In genomic region chr5:63960646-63961045, GRCh38 we compare ENCODE assay signal across 31 cellular contexts. TPM values are rescaled to one million over a fixed set of nuclear protein-coding genes. Genes with fewer than 3 reads are reported as not detected.
DNase-seq lines count a peak whose midpoint lies in the region; ATAC-seq and TF ChIP-seq lines count a peak whose summit lies in the region.
"Had no signal": no experiment of that assay in that cellular context is flagged by ENCODE, and none has a peak within 500 bp of the region (broad histone marks: within the 10 kb centered on the region; RNA-seq: fewer than 3 reads in every experiment).

No MANE protein-coding gene starts in this region.

- no peaks in the 10 kb centered on the region for H3K36me3 Mint-ChIP-seq in brain

- DNase-seq in GM03348 (ENCODE audit: low spot score) (peak; percentile 4), iPS-NIHi11 (ENCODE audit: low spot score) (peak; percentile 17), sciatic nerve (ENCODE audit: low spot score) (no peak), HPDE6-E6E7 (ENCODE audit: extremely low spot score) (no peak), NCI-H2196 (lab: John Stamatoyannopoulos, UW; ENCODE audit: unreplicated experiment) (no peak), ecto neural progenitor cell (ENCODE audit: low spot score) (no peak), stomach (no peak)
- DNase-seq: activated CD4-positive, alpha-beta T cell treated with anti-CD3 and anti-CD28 coated beads for 48 hours; Calu3; DMS79 treated with DMSO at 0.1 percent for 48 hours; GDM1; hippocampal formation; islet precursor cell; left ventricle myocardium inferior; mesenchymal stem cell; NCI-H1436; NCI-H2081 treated with DMSO at 0.1 percent for 48 hours; NCI-H345; SHP77; stimulated activated CD4-positive, alpha-beta T cell treated with anti-CD3 and anti-CD28 coated beads, Interleukin-4, amount 100 ng/mL, for 4 hours had no signal

- peaks cover 2 to 48% (median 35%) of the 10 kb centered on the region in 3 donors for H3K27me3 ChIP-seq in stomach

- WGBS in stomach, 5 donors, result 13 to 23% (median 17%) methylated on average over 23 to 27 of the region's 27 CpGs

- no peak overlapping the region for H3K4me3 ChIP-seq in stomach
- H3K4me3 ChIP-seq: left ventricle myocardium inferior, psoas muscle had no signal

- peaks cover 26% of the 10 kb centered on the region for H3K4me1 Mint-ChIP-seq in brain
- H3K4me1 Mint-ChIP-seq: activated naive CD4-positive, alpha-beta T cell treated with anti-CD3 and anti-CD28 coated beads, Interleukin-2, amount 50 U/mL, for 24 hours had no signal

- intact Hi-C loops in sciatic nerve (cut with DNase I) (no loop called here), stomach (cut with DNase I; ENCODE audit: low total_unique reads) (no loop called here)

- TF ChIP-seq CTCF in brain (conservative IDR thresholded peaks at IDR 0.05) (no peak), stomach (IDR thresholded peaks at IDR 0.05) (no peak)

- no peak overlapping the region for H3K27ac ChIP-seq in stomach
- H3K27ac ChIP-seq: epithelial cell of prostate, HL-60, left ventricle myocardium inferior, neutrophil, psoas muscle had no signal

- H3K4me1 ChIP-seq in stomach, result peaks cover 0 to 4% (median 0%) of the 10 kb centered on the region in 4 donors
- H3K4me1 ChIP-seq: left ventricle myocardium inferior, psoas muscle had no signal

- H3K9me3 ChIP-seq in stomach, result peaks cover 0 to 24% (median 15%) of the 10 kb centered on the region in 4 donors
- H3K9me3 ChIP-seq: left ventricle myocardium inferior, neutrophil, psoas muscle had no signal

- peaks cover 61% of the 10 kb centered on the region for H3K27me3 Mint-ChIP-seq in brain

- no peak for TF ChIP-seq EP300 in stomach (IDR thresholded peaks at IDR 0.05)

- peak; percentile 41 for ATAC-seq in sciatic nerve
- ATAC-seq: Panc1, psoas muscle had no signal

- no peaks in the 10 kb centered on the region for H3K36me3 ChIP-seq in stomach
- H3K36me3 ChIP-seq: left ventricle myocardium inferior, neutrophil had no signal

- peaks cover 0 to 8% (median 3%) of the 10 kb centered on the region in 5 experiments for H3K9me3 Mint-ChIP-seq in brain

- peak overlapping the region in 1 of 5 experiments; percentile 66 for H3K27ac Mint-ChIP-seq in brain
- H3K27ac Mint-ChIP-seq: activated naive CD4-positive, alpha-beta T cell treated with anti-CD3 and anti-CD28 coated beads, Interleukin-2, amount 50 U/mL, for 24 hours; T-helper 2 cell treated with Interferon-gamma antibody and Interleukin-4, amounts not matched to agents 5 μg/mL and 100 μg/mL, for 36 hours had no signal

- H3K4me3 Mint-ChIP-seq in brain, result peak overlapping the region; percentile 81 to 84 (median 82)
- H3K4me3 Mint-ChIP-seq: activated naive CD4-positive, alpha-beta T cell treated with anti-CD3 and anti-CD28 coated beads, Interleukin-2, amount 50 U/mL, for 24 hours; T-helper 2 cell treated with Interferon-gamma antibody and Interleukin-4, amounts not matched to agents 5 μg/mL and 100 μg/mL, for 36 hours had no signal

- TF ChIP-seq POLR2A in stomach (IDR thresholded peaks at IDR 0.05), result no peak

RNA-seq across cellular contexts. Expression of gene HTR1A, which starts 1.6 kb away (rescaled TPM):
- 0.24 TPM for polyA plus RNA-seq in brain (ENCODE audit: insufficient read depth, low read depth, low replicate concordance)
- not detected for total RNA-seq in sciatic nerve
- total RNA-seq in stomach, result not detected
- polyA plus RNA-seq in stomach, result not detected
- total RNA-seq: A172, Calu3, left ventricle myocardium inferior, LHCN-M2, psoas muscle, subcutaneous adipose tissue had no signal
- polyA plus RNA-seq: psoas muscle had no signal

Comparison
In these comparisons a context has a peak if more than half of its experiments do, and no peak if none do; other contexts are left out.
1. DNase-seq: peak in GM03348 (single experiment) and iPS-NIHi11 (single experiment); none in sciatic nerve (single experiment), HPDE6-E6E7 (single experiment), NCI-H2196 (single experiment), ecto neural progenitor cell (single experiment) and stomach (single experiment).